Comparison of ENCODE assay signal across 20 cellular contexts in genomic region chr12:27602516-27602915, GRCh38.
A peak's percentile ranks its signal among the peaks of the same experiment; 100 is the strongest.
DNase-seq lines count a peak whose midpoint lies in the region; ATAC-seq and TF ChIP-seq lines count a peak whose summit lies in the region.
"Had no signal": no experiment of that assay in that cellular context is flagged by ENCODE, and none has a peak within 500 bp of the region (broad histone marks: within the 10 kb centered on the region; RNA-seq: fewer than 3 reads in every experiment).

No MANE protein-coding gene starts in this region.

- no peak overlapping the region for H2AK5ac ChIP-seq in mesenchymal stem cell (ENCODE audit: low read length, severe bottlenecking)

- H3K4me3 ChIP-seq in epithelial cell of esophagus (ENCODE audit: low read length) = no peak overlapping the region
- H3K4me3 ChIP-seq in mesenchymal stem cell (ENCODE audit: insufficient read depth in 1 of 2, low read depth in 1 of 2, low read length in 2 of 2) = no peak overlapping the region
- H3K4me3 ChIP-seq: BLaER1, K562, SJSA1 had no signal

- DNase-seq in EL (peak; percentile 13), M059J (ENCODE audit: low read depth) (peak; percentile 55), epithelial cell of esophagus (ENCODE audit: low read depth) (peak; percentile 41), mesenchymal stem cell (peak; percentile 73), mucosa of gallbladder (ENCODE audit: low spot score) (no peak)
- DNase-seq: CD4-positive, alpha-beta T cell; COR-L47; DMS79 treated with DMSO at 0.1 percent for 48 hours; GOT3; MM.1S; NCI-H1048; NCI-H1417 treated with DMSO at 0.1 percent for 48 hours; NCI-H187; NCI-H446 treated with DMSO at 0.1 percent for 48 hours had no signal

- no peak overlapping the region for H3K27ac ChIP-seq in mesenchymal stem cell (ENCODE audit: low read length, poor library complexity, severe bottlenecking)
- H3K27ac ChIP-seq: BLaER1, SJSA1 had no signal

- H3K9me3 ChIP-seq in mesenchymal stem cell (ENCODE audit: control insufficient read depth, low read length) = no peaks in the 10 kb centered on the region
- H3K9me3 ChIP-seq: SJSA1 had no signal

- no peak overlapping the region for H3K4ac ChIP-seq in mesenchymal stem cell (ENCODE audit: low read depth in 1 of 2, low read length in 2 of 2)

- H3K36me3 ChIP-seq in mesenchymal stem cell (ENCODE audit: control insufficient read depth in 1 of 2, insufficient read depth in 2 of 2, low read depth in 1 of 2, low read length in 2 of 2) = peaks cover 0 to 16% of the 10 kb centered on the region in 2 experiments
- H3K36me3 ChIP-seq: SJSA1 had no signal

- no peak overlapping the region for H3K14ac ChIP-seq in mesenchymal stem cell (ENCODE audit: low read length in 2 of 2)

- ATAC-seq in GM18511 (IDR thresholded peaks at IDR 0.05; ENCODE audit: unreplicated experiment) (no peak), GM21360 (IDR thresholded peaks at IDR 0.05; ENCODE audit: unreplicated experiment) (no peak)
- ATAC-seq: K562, Right ventricle myocardium inferior had no signal

- H3K23ac ChIP-seq in mesenchymal stem cell (ENCODE audit: low read length in 2 of 2) = no peak overlapping the region

- peaks cover 3% of the 10 kb centered on the region for H3K4me1 ChIP-seq in mesenchymal stem cell (ENCODE audit: control insufficient read depth, insufficient read depth, low read depth, low read length)

- no peak overlapping the region for H2BK15ac ChIP-seq in mesenchymal stem cell (ENCODE audit: low read depth, poor library complexity, severe bottlenecking)

- no peak overlapping the region for H3K18ac ChIP-seq in mesenchymal stem cell (ENCODE audit: low read depth in 1 of 2, low read length in 2 of 2)

- peaks cover 26% of the 10 kb centered on the region for H3K79me1 ChIP-seq in mesenchymal stem cell (replicated peaks; ENCODE audit: low read length, poor library complexity, severe bottlenecking)

- no peak overlapping the region for H3K4me2 ChIP-seq in mesenchymal stem cell (ENCODE audit: low read length, poor library complexity, severe bottlenecking)
- H3K4me2 ChIP-seq: BLaER1 had no signal

- no peaks in the 10 kb centered on the region for H3K27me3 ChIP-seq in mesenchymal stem cell (ENCODE audit: control insufficient read depth in 1 of 2, insufficient read depth in 1 of 2, low read length in 2 of 2)
- H3K27me3 ChIP-seq: BLaER1, SJSA1 had no signal

- no peak overlapping the region for H3K9ac ChIP-seq in mesenchymal stem cell (ENCODE audit: low read length)
- H3K9ac ChIP-seq: BLaER1 had no signal

- no peak overlapping the region for H4K91ac ChIP-seq in mesenchymal stem cell (ENCODE audit: low read length)

- no CpG with 5 or more reads among the region's 1 CpG for WGBS in mesenchymal stem cell

- no peak overlapping the region for H2BK12ac ChIP-seq in mesenchymal stem cell (ENCODE audit: low read length in 2 of 2)

- TF ChIP-seq CTCF in epithelial cell of esophagus (IDR thresholded peaks at IDR 0.05; ENCODE audit: insufficient read depth, low read depth, low read length, missing control alignments) = no peak

- no peak overlapping the region for H4K8ac ChIP-seq in mesenchymal stem cell (ENCODE audit: low read length)

- H2AFZ ChIP-seq in mesenchymal stem cell (ENCODE audit: low read depth, low read length) = no peak overlapping the region

- H2BK5ac ChIP-seq in mesenchymal stem cell (ENCODE audit: low read depth, low read length, poor library complexity, severe bottlenecking) = no peak overlapping the region

- H2BK120ac ChIP-seq in mesenchymal stem cell (ENCODE audit: low read depth, low read length) = no peak overlapping the region
